14 cellular contexts compared by ENCODE assay signal in genomic region chr16:88467433-88468051, GRCh38. TPM values are rescaled to one million over a fixed set of nuclear protein-coding genes. Genes with fewer than 3 reads are reported as not detected.
DNase-seq lines count a peak whose midpoint lies in the region; ATAC-seq and TF ChIP-seq lines count a peak whose summit lies in the region.
"Had no signal": no experiment of that assay in that cellular context is flagged by ENCODE, and none has a peak within 500 bp of the region (broad histone marks: within the 10 kb centered on the region; RNA-seq: fewer than 3 reads in every experiment).

No MANE protein-coding gene starts in this region.

- peak overlapping the region; percentile 35 for H3K27ac Mint-ChIP-seq in central memory CD8-positive, alpha-beta T cell (ENCODE audit: low read depth)
- peak overlapping the region in 6 of 10 donors; percentile 8 to 90 (median 62) for H3K27ac Mint-ChIP-seq in naive thymus-derived CD8-positive, alpha-beta T cell

- H3K36me3 ChIP-seq in BLaER1 (no peaks in the 10 kb centered on the region), WERI-Rb-1 (no peaks in the 10 kb centered on the region), tibial nerve (no peaks in the 10 kb centered on the region)

- no peak for TF ChIP-seq EP300 in tibial nerve (IDR thresholded peaks at IDR 0.05)

- H3K36me3 Mint-ChIP-seq in central memory CD8-positive, alpha-beta T cell (ENCODE audit: insufficient read depth): peaks cover 39% of the 10 kb centered on the region
- no peaks in the 10 kb centered on the region for H3K36me3 Mint-ChIP-seq in naive thymus-derived CD8-positive, alpha-beta T cell

- TF ChIP-seq CTCF in WERI-Rb-1 (IDR thresholded peaks at IDR 0.05; ENCODE audit: low read depth, low read length) (no peak), tibial nerve (IDR thresholded peaks at IDR 0.05) (no peak)

- POLR2A ChIA-PET in naive thymus-derived CD8-positive, alpha-beta T cell (lab: Charles Lee): interaction anchor here (2.4 kb wide), 1 partner anchor 13 kb away, joined by 8 read pairs; no protein-coding TSS in a partner anchor

- H3K4me1 ChIP-seq in BLaER1 (peaks cover 97% of the 10 kb centered on the region), tibial nerve (peaks cover 0 to 11% (median 4%) of the 10 kb centered on the region in 4 donors)

- no peaks in the 10 kb centered on the region for H3K9me3 Mint-ChIP-seq in central memory CD8-positive, alpha-beta T cell
- H3K9me3 Mint-ChIP-seq in naive thymus-derived CD8-positive, alpha-beta T cell: peaks cover 0 to 1% (median 0%) of the 10 kb centered on the region in 9 donors

- H3K9me3 ChIP-seq in BLaER1 (no peaks in the 10 kb centered on the region), WERI-Rb-1 (ENCODE audit: severe bottlenecking) (no peaks in the 10 kb centered on the region), tibial nerve (no peaks in the 10 kb centered on the region)
- H3K9me3 ChIP-seq: A549 had no signal

- peaks cover 59% of the 10 kb centered on the region for H3K4me1 Mint-ChIP-seq in central memory CD8-positive, alpha-beta T cell
- peaks cover 19 to 79% (median 64%) of the 10 kb centered on the region in 4 donors for H3K4me1 Mint-ChIP-seq in naive thymus-derived CD8-positive, alpha-beta T cell

- no peak for ATAC-seq in central memory CD8-positive, alpha-beta T cell (replicated peaks; ENCODE audit: extremely low read depth, poor library complexity, severe bottlenecking)
- no peak for ATAC-seq in naive thymus-derived CD8-positive, alpha-beta T cell
- ATAC-seq in HG03439 (IDR thresholded peaks at IDR 0.05; ENCODE audit: unreplicated experiment): no peak

- peak overlapping the region; percentile 50 for H3K4me3 Mint-ChIP-seq in central memory CD8-positive, alpha-beta T cell
- H3K4me3 Mint-ChIP-seq in naive thymus-derived CD8-positive, alpha-beta T cell: peak overlapping the region in 1 of 10 donors; percentile 58

- WGBS in tibial nerve, 2 donors: 75 to 76% methylated on average over 29 of the region's 29 CpGs

- no peaks in the 10 kb centered on the region for H3K27me3 ChIP-seq in BLaER1
- no peaks in the 10 kb centered on the region for H3K27me3 ChIP-seq in WERI-Rb-1 (ENCODE audit: insufficient read depth, low read depth, severe bottlenecking)
- H3K27me3 ChIP-seq in tibial nerve: no peaks in the 10 kb centered on the region

- H4K20me1 ChIP-seq in BLaER1: peaks cover 91% of the 10 kb centered on the region

- H3K4me2 ChIP-seq in BLaER1: peak overlapping the region; percentile 80
- H3K4me2 ChIP-seq: A549 had no signal

- no peak for TF ChIP-seq POLR2A in tibial nerve (IDR thresholded peaks at IDR 0.05)

- H3K4me3 ChIP-seq in BLaER1 (no peak overlapping the region), WERI-Rb-1 (ENCODE audit: low read depth, low read length) (no peak overlapping the region), tibial nerve (no peak overlapping the region)
- H3K4me3 ChIP-seq: A549 had no signal

- H3K27me3 Mint-ChIP-seq in central memory CD8-positive, alpha-beta T cell: no peaks in the 10 kb centered on the region
- H3K27me3 Mint-ChIP-seq in naive thymus-derived CD8-positive, alpha-beta T cell: no peaks in the 10 kb centered on the region

- DNase-seq in HUDEP-2 (lab: John Stamatoyannopoulos, UW; ENCODE audit: unreplicated experiment in 76 of 76): peak in 65 of 76 experiments; percentile 15 to 77 (median 56)
- DNase-seq in central memory CD8-positive, alpha-beta T cell (ENCODE audit: low spot score in 2 of 2): no peak
- no peak for DNase-seq in naive thymus-derived CD8-positive, alpha-beta T cell
- no peak for DNase-seq in WERI-Rb-1
- no peak for DNase-seq in tibial nerve (ENCODE audit: low spot score in 2 of 2)
- DNase-seq: DMS 273 treated with DMSO at 0.1 percent for 48 hours, Kasumi-1, NCI-H1105 treated with DMSO at 0.1 percent for 48 hours, NCI-H187, NCI-H510A, SHP77 treated with DMSO at 0.1 percent for 48 hours had no signal

- peak overlapping the region; percentile 38; the same call in 1 of the 2 replicates for H3K27ac ChIP-seq in BLaER1
- H3K27ac ChIP-seq in WERI-Rb-1: no peak overlapping the region
- H3K27ac ChIP-seq in tibial nerve: no peak overlapping the region
- H3K27ac ChIP-seq: A549 had no signal

- H3K9ac ChIP-seq in BLaER1: peak overlapping the region; percentile 8; the same call in 1 of the 2 replicates

RNA-seq across cellular contexts. Expression of gene ZFPM1, which starts 14.5 kb away (rescaled TPM):
- total RNA-seq in naive thymus-derived CD8-positive, alpha-beta T cell: 10 to 100 TPM; 10.6 to 10.8 TPM
- under 1 TPM; 0.23 to 0.36 (median 0.28) TPM for polyA plus RNA-seq in naive thymus-derived CD8-positive, alpha-beta T cell
- 1 to 10 TPM in 1 of 4 donors, under 1 TPM in 3; 0.44 to 1.2 (median 0.71) TPM for total RNA-seq in tibial nerve

Comparison
In these comparisons a context has a peak if more than half of its experiments do, and no peak if none do; other contexts are left out.
1. DNase-seq: peak in HUDEP-2 (65 of 76); none in central memory CD8-positive, alpha-beta T cell (0 of 2), naive thymus-derived CD8-positive, alpha-beta T cell (0 of 10), WERI-Rb-1 (single experiment) and tibial nerve (0 of 2).
2. RNA of gene ZFPM1, which starts 14.5 kb away (total RNA-seq): 10.6 to 10.8 TPM in naive thymus-derived CD8-positive, alpha-beta T cell; 0.44 to 1.2 TPM in tibial nerve; every median in the first group is over 4 times any median in the second.